In genomic region chr9:137106662-137107292, GRCh38 we compare ENCODE assay signal across 18 cellular contexts. TPM values are rescaled to one million over a fixed set of nuclear protein-coding genes. Genes with fewer than 3 reads are reported as not detected.
DNase-seq lines count a peak whose midpoint lies in the region; ATAC-seq and TF ChIP-seq lines count a peak whose summit lies in the region.
"Had no signal": no experiment of that assay in that cellular context is flagged by ENCODE, and none has a peak within 500 bp of the region (broad histone marks: within the 10 kb centered on the region; RNA-seq: fewer than 3 reads in every experiment).

No MANE protein-coding gene starts in this region.

- H3K9me3 ChIP-seq in neuronal stem cell (replicated peaks in 1 of 2; ENCODE audit: control insufficient read depth in 2 of 2, insufficient read depth in 1 of 2, low read depth in 1 of 2, low read length in 2 of 2) = peaks cover 14 to 21% of the 10 kb centered on the region in 2 donors
- H3K9me3 ChIP-seq: BE2C had no signal

- H3K18ac ChIP-seq in neuronal stem cell (ENCODE audit: low read length) = no peak overlapping the region

- H2AK5ac ChIP-seq in neuronal stem cell (ENCODE audit: low read depth, low read length) = no peak overlapping the region

- H4K91ac ChIP-seq in neuronal stem cell (ENCODE audit: low read depth, low read length, poor library complexity) = no peak overlapping the region

- H3K4me3 ChIP-seq in neuronal stem cell (ENCODE audit: low read length in 2 of 2) = no peak overlapping the region

- H3K27ac Mint-ChIP-seq in T-cell = no peak overlapping the region
- H3K27ac Mint-ChIP-seq: CD4-positive, alpha-beta memory T cell; H9 had no signal

- H3K4me1 ChIP-seq in neuronal stem cell (ENCODE audit: control insufficient read depth in 2 of 2, insufficient read depth in 1 of 2, low read depth in 1 of 2, low read length in 2 of 2) = peaks cover 0 to under 1% of the 10 kb centered on the region in 2 donors
- H3K4me1 ChIP-seq: BE2C had no signal

- H3K9ac ChIP-seq in neuronal stem cell (ENCODE audit: low read depth, low read length, poor library complexity) = peak overlapping the region; percentile 60

- no peak overlapping the region for H2BK15ac ChIP-seq in neuronal stem cell (ENCODE audit: low read length)

- H3K23ac ChIP-seq in neuronal stem cell (ENCODE audit: low read depth, low read length, poor library complexity) = no peak overlapping the region

- peaks cover 10% of the 10 kb centered on the region for H3K36me3 Mint-ChIP-seq in T-cell

- no peak for ATAC-seq in T-cell (replicated peaks in 1 of 4)

- TF ChIP-seq CTCF in C4-2B (conservative IDR thresholded peaks at IDR 0.05) (no peak), VCaP (conservative IDR thresholded peaks at IDR 0.05) (no peak)

- no peak overlapping the region for H3K14ac ChIP-seq in neuronal stem cell (ENCODE audit: low read length)

- H2BK5ac ChIP-seq in neuronal stem cell (ENCODE audit: low read length) = no peak overlapping the region

- no peak overlapping the region for H3K4me2 ChIP-seq in neuronal stem cell (ENCODE audit: insufficient read depth, low read length, poor library complexity, severe bottlenecking)

- H3K4me3 Mint-ChIP-seq in T-cell = no peak overlapping the region
- H3K4me3 Mint-ChIP-seq: CD14-positive monocyte; CD4-positive, alpha-beta memory T cell; H9 had no signal

- no CpG with 5 or more reads among the region's 29 CpGs for WGBS in neuronal stem cell (ENCODE audit: extremely low coverage in 2 of 2, insufficient read length in 2 of 2, insufficient replicate concordance in 1 of 2), 2 donors

- H3K4me1 Mint-ChIP-seq in T-cell = no peaks in the 10 kb centered on the region
- H3K4me1 Mint-ChIP-seq: CD14-positive monocyte, H9 had no signal

- H3K4ac ChIP-seq in neuronal stem cell (ENCODE audit: low read length) = no peak overlapping the region

- peak; percentile 33 for DNase-seq in D341Med (ENCODE audit: low spot score)
- no peak for DNase-seq in neuronal stem cell (ENCODE audit: low spot score)
- DNase-seq in T-cell = no peak
- no peak for DNase-seq in GM03348 (ENCODE audit: low spot score)
- no peak for DNase-seq in NOMO-1 treated with dmso at 0.1 percent for 144 hours (lab: John Stamatoyannopoulos, UW; ENCODE audit: unreplicated experiment)
- DNase-seq: ACHN; BE2C; Calu3; CD4-positive, alpha-beta memory T cell; DMS 273 treated with DMSO at 0.1 percent for 48 hours; DMS53; DND-41; EL; H9 had no signal

- CTCF ChIA-PET in T-cell (lab: Charles Lee) = no interaction called here

- H3K27me3 ChIP-seq in neuronal stem cell (ENCODE audit: control insufficient read depth in 3 of 3, insufficient read depth in 3 of 3, low read depth in 1 of 3, low read length in 3 of 3) = no peaks in the 10 kb centered on the region
- H3K27me3 ChIP-seq: BE2C had no signal

- peaks cover 53 to 75% of the 10 kb centered on the region in 2 donors for H3K36me3 ChIP-seq in neuronal stem cell (replicated peaks in 1 of 2; ENCODE audit: control insufficient read depth in 2 of 2, insufficient read depth in 2 of 2, low read length in 2 of 2)

- H3K27ac ChIP-seq in C4-2B (peak overlapping the region; percentile 20; the same call in 1 of the 2 replicates), VCaP (peak overlapping the region; percentile 65), neuronal stem cell (replicated peaks; ENCODE audit: low read length) (no peak overlapping the region)

- POLR2A ChIA-PET in T-cell (lab: Charles Lee) = no interaction called here

- H2BK120ac ChIP-seq in neuronal stem cell (ENCODE audit: low read depth, low read length) = no peak overlapping the region

- H4K8ac ChIP-seq in neuronal stem cell (ENCODE audit: low read depth, low read length) = no peak overlapping the region

- peaks cover 5% of the 10 kb centered on the region for H3K79me1 ChIP-seq in neuronal stem cell (ENCODE audit: low read depth, low read length)

- no peak overlapping the region for H2AFZ ChIP-seq in neuronal stem cell (ENCODE audit: low read length)

- H3K27me3 Mint-ChIP-seq in T-cell = no peaks in the 10 kb centered on the region
- H3K27me3 Mint-ChIP-seq: CD4-positive, alpha-beta memory T cell had no signal

- peak overlapping the region; percentile 73 for H2BK12ac ChIP-seq in neuronal stem cell (ENCODE audit: low read length)

- no peaks in the 10 kb centered on the region for H3K9me3 Mint-ChIP-seq in T-cell
- H3K9me3 Mint-ChIP-seq: CD4-positive, alpha-beta memory T cell had no signal

RNA-seq across cellular contexts. Expression of gene DPP7, which starts 7.8 kb away (rescaled TPM):
- polyA plus RNA-seq in neuronal stem cell (2013, experiment 1 of 2) = 34.8 TPM
- polyA plus RNA-seq in neuronal stem cell (2013, experiment 2 of 2) = 32.9 TPM
- 100 to 1,000 TPM; 246 to 469 (median 425) TPM for total RNA-seq in T-cell

RNA-seq across cellular contexts. Expression of gene MAN1B1, which starts 20.0 kb away (rescaled TPM):
- 23.6 TPM for polyA plus RNA-seq in neuronal stem cell (2013, experiment 1 of 2)
- polyA plus RNA-seq in neuronal stem cell (2013, experiment 2 of 2) = 22.2 TPM
- 10 to 100 TPM; 62.0 to 91.5 (median 84.8) TPM for total RNA-seq in T-cell

RNA-seq across cellular contexts. Expression of gene UAP1L1, which starts 29.5 kb away (rescaled TPM):
- polyA plus RNA-seq in neuronal stem cell (2013, experiment 1 of 2) = 0.17 TPM
- 0.19 TPM for polyA plus RNA-seq in neuronal stem cell (2013, experiment 2 of 2)
- 10 to 100 TPM; 11.3 to 32.8 (median 19.3) TPM for total RNA-seq in T-cell

RNA-seq across cellular contexts. Expression of gene GRIN1, which starts 32.2 kb away (rescaled TPM):
- 0.20 TPM for polyA plus RNA-seq in neuronal stem cell (2013, experiment 1 of 2)
- polyA plus RNA-seq in neuronal stem cell (2013, experiment 2 of 2) = 0.07 TPM
- not detected for total RNA-seq in T-cell
- total RNA-seq: CD4-positive, alpha-beta memory T cell; G401 had no signal
- polyA plus RNA-seq: CD14-positive monocyte; CD4-positive, alpha-beta memory T cell had no signal

RNA-seq across cellular contexts. Expression of gene SAPCD2, which starts 36.4 kb away (rescaled TPM):
- polyA plus RNA-seq in neuronal stem cell (2013, experiment 1 of 2) = 15.6 TPM
- 16.0 TPM for polyA plus RNA-seq in neuronal stem cell (2013, experiment 2 of 2)
- 1 to 10 TPM in 1 of 5 donors, under 1 TPM in 4; 0.33 to 1.0 (median 0.83) TPM for total RNA-seq in T-cell
